ENCODE assay signal across 15 cellular contexts in genomic region chr9:113964740-113965095, GRCh38.
DNase-seq lines count a peak whose midpoint lies in the region; ATAC-seq, FAIRE-seq and TF ChIP-seq lines count a peak whose summit lies in the region.
"Had no signal": no experiment of that assay in that cellular context is flagged by ENCODE, and none has a peak within 500 bp of the region (broad histone marks: within the 10 kb centered on the region; RNA-seq: fewer than 3 reads in every experiment).

No MANE protein-coding gene starts in this region.

- no peak for TF ChIP-seq EP300 in SK-N-SH (IDR thresholded peaks at IDR 0.05; ENCODE audit: borderline replicate concordance in 1 of 2, low read depth in 1 of 2, low read length in 1 of 2)

- no peaks in the 10 kb centered on the region for H3F3A ChIP-seq in SK-N-SH (replicated peaks; ENCODE audit: insufficient read depth)

- H3K27me3 Mint-ChIP-seq in type B pancreatic cell: no peaks in the 10 kb centered on the region
- H3K27me3 Mint-ChIP-seq in T-helper 2 cell treated with Interferon-gamma antibody and Interleukin-4, amounts not matched to agents 5 μg/mL and 100 μg/mL, for 36 hours (ENCODE audit: low read depth): no peaks in the 10 kb centered on the region
- H3K27me3 Mint-ChIP-seq in CD4-positive, alpha-beta T cell: no peaks in the 10 kb centered on the region

- CTCF ChIA-PET in SK-N-SH (lab: Yijun Ruan, JAX): interaction anchor here (1.6 kb wide), 1 partner anchor 19 kb away, joined by 3 read pairs; no protein-coding TSS in a partner anchor
- CTCF ChIA-PET in CD4-positive, alpha-beta T cell (lab: Charles Lee): no interaction called here

- H3K4me1 ChIP-seq in SK-N-SH (ENCODE audit: control insufficient read depth in 1 of 2, insufficient read depth in 2 of 2, low read depth in 1 of 2, low read length in 1 of 2): peaks cover 0 to 6% of the 10 kb centered on the region in 2 experiments; a peak in 3 of 4 replicates

- H3K9me3 Mint-ChIP-seq in type B pancreatic cell: no peaks in the 10 kb centered on the region
- H3K9me3 Mint-ChIP-seq in T-helper 2 cell treated with Interferon-gamma antibody and Interleukin-4, amounts not matched to agents 5 μg/mL and 100 μg/mL, for 36 hours: no peaks in the 10 kb centered on the region
- H3K9me3 Mint-ChIP-seq in CD4-positive, alpha-beta T cell: no peaks in the 10 kb centered on the region

- no peaks in the 10 kb centered on the region for H3K9me3 ChIP-seq in SK-N-SH
- no peaks in the 10 kb centered on the region for H3K9me3 ChIP-seq in CD4-positive, alpha-beta T cell (ENCODE audit: control insufficient read depth, low read length)

- H3K27me3 ChIP-seq in SK-N-SH (ENCODE audit: insufficient read depth): no peaks in the 10 kb centered on the region
- no peaks in the 10 kb centered on the region for H3K27me3 ChIP-seq in CD4-positive, alpha-beta T cell (ENCODE audit: control insufficient read depth, insufficient read depth, low read length)

- intact Hi-C loops in CD4-positive, alpha-beta T cell (cut with DNase I, micrococcal nuclease): no loop called here

- H3K27ac ChIP-seq in SK-N-SH (ENCODE audit: low read depth in 2 of 2, low read length in 1 of 2): peak overlapping the region in 1 of 2 experiments; percentile 16; a peak in 1 of 4 replicates
- H3K27ac ChIP-seq in CD4-positive, alpha-beta T cell (ENCODE audit: low read depth, low read length): no peak overlapping the region
- H3K27ac ChIP-seq: GM23248 had no signal

- no peak overlapping the region for H3K9ac ChIP-seq in SK-N-SH
- H3K9ac ChIP-seq: GM23248 had no signal

- H3K4me1 Mint-ChIP-seq in type B pancreatic cell (ENCODE audit: unreplicated experiment): peaks cover 44% of the 10 kb centered on the region
- no peaks in the 10 kb centered on the region for H3K4me1 Mint-ChIP-seq in T-helper 2 cell treated with Interferon-gamma antibody and Interleukin-4, amounts not matched to agents 5 μg/mL and 100 μg/mL, for 36 hours (ENCODE audit: low read depth)
- no peaks in the 10 kb centered on the region for H3K4me1 Mint-ChIP-seq in CD4-positive, alpha-beta T cell (ENCODE audit: low read depth)
- H3K4me1 Mint-ChIP-seq: CD14-positive monocyte had no signal

- H3K36me3 ChIP-seq in SK-N-SH (replicated peaks in 1 of 2; ENCODE audit: control insufficient read depth in 1 of 2, insufficient read depth in 2 of 2, low read length in 1 of 2): peaks cover 6 to 9% of the 10 kb centered on the region in 2 experiments

- H3K4me3 Mint-ChIP-seq in type B pancreatic cell: peak overlapping the region; percentile 77
- H3K4me3 Mint-ChIP-seq in T-helper 2 cell treated with Interferon-gamma antibody and Interleukin-4, amounts not matched to agents 5 μg/mL and 100 μg/mL, for 36 hours: no peak overlapping the region
- H3K4me3 Mint-ChIP-seq in CD4-positive, alpha-beta T cell: no peak overlapping the region
- H3K4me3 Mint-ChIP-seq: CD14-positive monocyte had no signal

- H3K79me2 ChIP-seq in SK-N-SH (ENCODE audit: insufficient read depth): peaks cover 31% of the 10 kb centered on the region

- H2AFZ ChIP-seq in SK-N-SH (ENCODE audit: low read depth): no peak overlapping the region
- H2AFZ ChIP-seq: GM23248 had no signal

- POLR2A ChIA-PET in SK-N-SH (lab: Yijun Ruan, JAX): no interaction called here
- POLR2A ChIA-PET in CD4-positive, alpha-beta T cell (lab: Charles Lee): no interaction called here

- H3K9me2 ChIP-seq in SK-N-SH: no peaks in the 10 kb centered on the region

- ATAC-seq in SK-N-SH treated with all-trans-retinoic acid at 6 μM for 48 hours: peak; percentile 36
- no peak for ATAC-seq in CD4-positive, alpha-beta T cell (ENCODE audit: poor library complexity)
- ATAC-seq: HCT116 had no signal

- TF ChIP-seq RAD21 in SK-N-SH (IDR thresholded peaks at IDR 0.05; ENCODE audit: low read length): no peak

- peaks cover 39% of the 10 kb centered on the region for H3K36me3 Mint-ChIP-seq in type B pancreatic cell
- no peaks in the 10 kb centered on the region for H3K36me3 Mint-ChIP-seq in T-helper 2 cell treated with Interferon-gamma antibody and Interleukin-4, amounts not matched to agents 5 μg/mL and 100 μg/mL, for 36 hours (ENCODE audit: low read depth)
- H3K36me3 Mint-ChIP-seq in CD4-positive, alpha-beta T cell (ENCODE audit: low read depth): no peaks in the 10 kb centered on the region

- no peak for TF ChIP-seq CTCF in SK-N-SH (IDR thresholded peaks at IDR 0.05)
- no peak for TF ChIP-seq CTCF in type B pancreatic cell (conservative IDR thresholded peaks at IDR 0.05)
- TF ChIP-seq CTCF in CD4-positive, alpha-beta T cell (IDR thresholded peaks at IDR 0.05): no peak

- H3K27ac Mint-ChIP-seq in type B pancreatic cell: no peak overlapping the region
- H3K27ac Mint-ChIP-seq in T-helper 2 cell treated with Interferon-gamma antibody and Interleukin-4, amounts not matched to agents 5 μg/mL and 100 μg/mL, for 36 hours: no peak overlapping the region
- no peak overlapping the region for H3K27ac Mint-ChIP-seq in CD4-positive, alpha-beta T cell
- H3K27ac Mint-ChIP-seq: CD14-positive monocyte had no signal

- DNase-seq in SK-N-SH: no peak
- DNase-seq in left kidney (ENCODE audit: low read depth, low spot score): peak; percentile 51
- no peak for DNase-seq in type B pancreatic cell (ENCODE audit: extremely low spot score, unreplicated experiment)
- DNase-seq in T-helper 2 cell treated with Interferon-gamma antibody and Interleukin-4, amounts not matched to agents 5 μg/mL and 100 μg/mL, for 36 hours (ENCODE audit: low spot score): no peak
- DNase-seq in AML-193 (lab: John Stamatoyannopoulos, UW): no peak
- DNase-seq in CD4-positive, alpha-beta T cell: no peak
- DNase-seq: ACHN, DMS53, GM23248 had no signal

- H4K20me1 ChIP-seq in SK-N-SH (ENCODE audit: insufficient read depth): peaks cover 8% of the 10 kb centered on the region; the same call in 1 of the 2 replicates

- FAIRE-seq in endometrium (lab: Jason Lieb, UNC): peak; percentile 72
- FAIRE-seq: GM12891, H54 had no signal

- H3K4me3 ChIP-seq in SK-N-SH (ENCODE audit: low read depth in 2 of 2, low read length in 1 of 2): no peak overlapping the region
- H3K4me3 ChIP-seq: GM23248 had no signal

- H3K4me2 ChIP-seq in SK-N-SH: no peak overlapping the region

- WGBS in SK-N-SH (ENCODE audit: low lambda C conversion rate): 64% methylated on average over 2 of the region's 2 CpGs

TF ChIP-seq in SK-N-SH treated with all-trans-retinoic acid at 6 μM for 48 hours, 23 proteins besides CTCF, POLR2A, EP300 and RAD21:
- no peak for TF ChIP-seq SNAI2 (CRISPR knock-in tag; IDR thresholded peaks at IDR 0.05)
- peak; percentile 74 for TF ChIP-seq ISL1 (CRISPR knock-in tag; IDR thresholded peaks at IDR 0.05)
- no peak for TF ChIP-seq CSDC2 (CRISPR knock-in tag; IDR thresholded peaks at IDR 0.05)

TF ChIP-seq in SK-N-SH, 30 proteins besides CTCF, POLR2A, EP300 and RAD21 (continues in another document):
- TF ChIP-seq, protein P1, sequence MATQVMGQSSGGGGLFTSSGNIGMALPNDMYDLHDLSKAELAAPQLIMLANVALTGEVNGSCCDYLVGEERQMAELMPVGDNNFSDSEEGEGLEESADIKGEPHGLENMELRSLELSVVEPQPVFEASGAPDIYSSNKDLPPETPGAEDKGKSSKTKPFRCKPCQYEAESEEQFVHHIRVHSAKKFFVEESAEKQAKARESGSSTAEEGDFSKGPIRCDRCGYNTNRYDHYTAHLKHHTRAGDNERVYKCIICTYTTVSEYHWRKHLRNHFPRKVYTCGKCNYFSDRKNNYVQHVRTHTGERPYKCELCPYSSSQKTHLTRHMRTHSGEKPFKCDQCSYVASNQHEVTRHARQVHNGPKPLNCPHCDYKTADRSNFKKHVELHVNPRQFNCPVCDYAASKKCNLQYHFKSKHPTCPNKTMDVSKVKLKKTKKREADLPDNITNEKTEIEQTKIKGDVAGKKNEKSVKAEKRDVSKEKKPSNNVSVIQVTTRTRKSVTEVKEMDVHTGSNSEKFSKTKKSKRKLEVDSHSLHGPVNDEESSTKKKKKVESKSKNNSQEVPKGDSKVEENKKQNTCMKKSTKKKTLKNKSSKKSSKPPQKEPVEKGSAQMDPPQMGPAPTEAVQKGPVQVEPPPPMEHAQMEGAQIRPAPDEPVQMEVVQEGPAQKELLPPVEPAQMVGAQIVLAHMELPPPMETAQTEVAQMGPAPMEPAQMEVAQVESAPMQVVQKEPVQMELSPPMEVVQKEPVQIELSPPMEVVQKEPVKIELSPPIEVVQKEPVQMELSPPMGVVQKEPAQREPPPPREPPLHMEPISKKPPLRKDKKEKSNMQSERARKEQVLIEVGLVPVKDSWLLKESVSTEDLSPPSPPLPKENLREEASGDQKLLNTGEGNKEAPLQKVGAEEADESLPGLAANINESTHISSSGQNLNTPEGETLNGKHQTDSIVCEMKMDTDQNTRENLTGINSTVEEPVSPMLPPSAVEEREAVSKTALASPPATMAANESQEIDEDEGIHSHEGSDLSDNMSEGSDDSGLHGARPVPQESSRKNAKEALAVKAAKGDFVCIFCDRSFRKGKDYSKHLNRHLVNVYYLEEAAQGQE (IDR thresholded peaks at IDR 0.05; ENCODE audit: low read depth, low read length): no peak
- no peak for TF ChIP-seq ELF1 (IDR thresholded peaks at IDR 0.05)
- TF ChIP-seq USF1 (IDR thresholded peaks at IDR 0.05; ENCODE audit: borderline replicate concordance, low read depth): no peak
- TF ChIP-seq SMC3 (IDR thresholded peaks at IDR 0.05; ENCODE audit: low read depth, low read length): no peak
- TF ChIP-seq NRF1 (IDR thresholded peaks at IDR 0.05; ENCODE audit: low read depth, low read length): no peak
- TF ChIP-seq TEAD4 (IDR thresholded peaks at IDR 0.05; ENCODE audit: borderline replicate concordance, insufficient read depth): no peak
- TF ChIP-seq TAF1 (IDR thresholded peaks at IDR 0.05; ENCODE audit: borderline replicate concordance, low read depth, low read length): no peak
- TF ChIP-seq POLR2AphosphoS5 (IDR thresholded peaks at IDR 0.05; ENCODE audit: low read depth, low read length): no peak
- no peak for TF ChIP-seq TCF12 (IDR thresholded peaks at IDR 0.05)
- TF ChIP-seq SIN3A (IDR thresholded peaks at IDR 0.05; ENCODE audit: borderline replicate concordance, low read depth, low read length): no peak
- no peak for TF ChIP-seq GATA2 (CRISPR knock-in tag; IDR thresholded peaks at IDR 0.05)
- TF ChIP-seq RFX5 (IDR thresholded peaks at IDR 0.05; ENCODE audit: low read length): no peak
